Comparison of ENCODE assay signal across 2 cellular contexts in the genomic region with DNA sequence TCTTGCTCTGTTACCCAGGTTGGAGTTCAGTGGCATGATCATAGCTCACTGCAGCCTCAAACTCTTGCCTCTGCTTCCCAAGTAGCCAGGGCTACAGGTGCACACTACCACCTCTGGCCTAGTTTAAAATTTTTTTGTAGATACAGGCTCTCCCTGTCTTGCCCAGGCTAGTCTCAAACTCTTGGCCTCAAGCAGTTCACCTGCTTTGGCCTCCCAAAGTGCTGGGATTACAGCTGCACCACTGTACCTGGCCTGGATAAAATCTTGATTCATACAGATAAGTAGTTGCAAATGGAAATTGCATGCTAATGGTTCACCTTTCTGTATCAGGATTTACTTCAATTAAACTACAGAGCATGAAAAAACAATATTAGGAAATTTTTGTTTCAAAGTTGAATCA.
TF ChIP-seq lines count a peak whose summit lies in the region.

No MANE protein-coding gene starts in this region.

TF ChIP-seq in A549, 52 proteins besides CTCF, POLR2A, EP300 and RAD21:
- no peak for TF ChIP-seq SMC3 (IDR thresholded peaks at IDR 0.05)
- no peak for TF ChIP-seq EHF (CRISPR knock-in tag; IDR thresholded peaks at IDR 0.05)
- no peak for TF ChIP-seq CBX8 (IDR thresholded peaks at IDR 0.05)
- TF ChIP-seq, protein P1, sequence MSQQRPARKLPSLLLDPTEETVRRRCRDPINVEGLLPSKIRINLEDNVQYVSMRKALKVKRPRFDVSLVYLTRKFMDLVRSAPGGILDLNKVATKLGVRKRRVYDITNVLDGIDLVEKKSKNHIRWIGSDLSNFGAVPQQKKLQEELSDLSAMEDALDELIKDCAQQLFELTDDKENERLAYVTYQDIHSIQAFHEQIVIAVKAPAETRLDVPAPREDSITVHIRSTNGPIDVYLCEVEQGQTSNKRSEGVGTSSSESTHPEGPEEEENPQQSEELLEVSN (IDR thresholded peaks at IDR 0.05; ENCODE audit: borderline replicate concordance, low read depth) = no peak
- no peak for TF ChIP-seq TFCP2L1 (CRISPR knock-in tag; IDR thresholded peaks at IDR 0.05)
- no peak for TF ChIP-seq ESRRA (IDR thresholded peaks at IDR 0.05; ENCODE audit: borderline replicate concordance, low read length)
- no peak for TF ChIP-seq HOXB13 (CRISPR knock-in tag; IDR thresholded peaks at IDR 0.05; ENCODE audit: low read depth)
- TF ChIP-seq EHMT2 (IDR thresholded peaks at IDR 0.05; ENCODE audit: low read depth) = no peak
- TF ChIP-seq, protein P2, sequence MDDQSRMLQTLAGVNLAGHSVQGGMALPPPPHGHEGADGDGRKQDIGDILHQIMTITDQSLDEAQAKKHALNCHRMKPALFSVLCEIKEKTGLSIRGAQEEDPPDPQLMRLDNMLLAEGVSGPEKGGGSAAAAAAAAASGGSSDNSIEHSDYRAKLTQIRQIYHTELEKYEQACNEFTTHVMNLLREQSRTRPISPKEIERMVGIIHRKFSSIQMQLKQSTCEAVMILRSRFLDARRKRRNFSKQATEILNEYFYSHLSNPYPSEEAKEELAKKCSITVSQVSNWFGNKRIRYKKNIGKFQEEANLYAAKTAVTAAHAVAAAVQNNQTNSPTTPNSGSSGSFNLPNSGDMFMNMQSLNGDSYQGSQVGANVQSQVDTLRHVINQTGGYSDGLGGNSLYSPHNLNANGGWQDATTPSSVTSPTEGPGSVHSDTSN (IDR thresholded peaks at IDR 0.05) = no peak
- TF ChIP-seq, protein P3, sequence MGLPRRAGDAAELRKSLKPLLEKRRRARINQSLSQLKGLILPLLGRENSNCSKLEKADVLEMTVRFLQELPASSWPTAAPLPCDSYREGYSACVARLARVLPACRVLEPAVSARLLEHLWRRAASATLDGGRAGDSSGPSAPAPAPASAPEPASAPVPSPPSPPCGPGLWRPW (IDR thresholded peaks at IDR 0.05) = no peak
- no peak for TF ChIP-seq GATA3 (IDR thresholded peaks at IDR 0.05; ENCODE audit: borderline replicate concordance)
- no peak for TF ChIP-seq TP53 (CRISPR knock-in tag; IDR thresholded peaks at IDR 0.05)
- no peak for TF ChIP-seq RCOR1 (IDR thresholded peaks at IDR 0.05; ENCODE audit: low read depth, low read length)
- TF ChIP-seq CHD2 (IDR thresholded peaks at IDR 0.05; ENCODE audit: low read length, partially characterized antibody) = no peak
- no peak for TF ChIP-seq NFE2L2 (conservative IDR thresholded peaks at IDR 0.05; ENCODE audit: low read length)

TF ChIP-seq in GM23338, 12 proteins besides CTCF, POLR2A, EP300 and RAD21:
- no peak for TF ChIP-seq ZNF114 (CRISPR knock-in tag; IDR thresholded peaks at IDR 0.05)
- TF ChIP-seq NANOG (IDR thresholded peaks at IDR 0.05; ENCODE audit: borderline replicate concordance) = no peak
- no peak for TF ChIP-seq POLR2AphosphoS5 (IDR thresholded peaks at IDR 0.05; ENCODE audit: low read depth)
- TF ChIP-seq, protein P4, sequence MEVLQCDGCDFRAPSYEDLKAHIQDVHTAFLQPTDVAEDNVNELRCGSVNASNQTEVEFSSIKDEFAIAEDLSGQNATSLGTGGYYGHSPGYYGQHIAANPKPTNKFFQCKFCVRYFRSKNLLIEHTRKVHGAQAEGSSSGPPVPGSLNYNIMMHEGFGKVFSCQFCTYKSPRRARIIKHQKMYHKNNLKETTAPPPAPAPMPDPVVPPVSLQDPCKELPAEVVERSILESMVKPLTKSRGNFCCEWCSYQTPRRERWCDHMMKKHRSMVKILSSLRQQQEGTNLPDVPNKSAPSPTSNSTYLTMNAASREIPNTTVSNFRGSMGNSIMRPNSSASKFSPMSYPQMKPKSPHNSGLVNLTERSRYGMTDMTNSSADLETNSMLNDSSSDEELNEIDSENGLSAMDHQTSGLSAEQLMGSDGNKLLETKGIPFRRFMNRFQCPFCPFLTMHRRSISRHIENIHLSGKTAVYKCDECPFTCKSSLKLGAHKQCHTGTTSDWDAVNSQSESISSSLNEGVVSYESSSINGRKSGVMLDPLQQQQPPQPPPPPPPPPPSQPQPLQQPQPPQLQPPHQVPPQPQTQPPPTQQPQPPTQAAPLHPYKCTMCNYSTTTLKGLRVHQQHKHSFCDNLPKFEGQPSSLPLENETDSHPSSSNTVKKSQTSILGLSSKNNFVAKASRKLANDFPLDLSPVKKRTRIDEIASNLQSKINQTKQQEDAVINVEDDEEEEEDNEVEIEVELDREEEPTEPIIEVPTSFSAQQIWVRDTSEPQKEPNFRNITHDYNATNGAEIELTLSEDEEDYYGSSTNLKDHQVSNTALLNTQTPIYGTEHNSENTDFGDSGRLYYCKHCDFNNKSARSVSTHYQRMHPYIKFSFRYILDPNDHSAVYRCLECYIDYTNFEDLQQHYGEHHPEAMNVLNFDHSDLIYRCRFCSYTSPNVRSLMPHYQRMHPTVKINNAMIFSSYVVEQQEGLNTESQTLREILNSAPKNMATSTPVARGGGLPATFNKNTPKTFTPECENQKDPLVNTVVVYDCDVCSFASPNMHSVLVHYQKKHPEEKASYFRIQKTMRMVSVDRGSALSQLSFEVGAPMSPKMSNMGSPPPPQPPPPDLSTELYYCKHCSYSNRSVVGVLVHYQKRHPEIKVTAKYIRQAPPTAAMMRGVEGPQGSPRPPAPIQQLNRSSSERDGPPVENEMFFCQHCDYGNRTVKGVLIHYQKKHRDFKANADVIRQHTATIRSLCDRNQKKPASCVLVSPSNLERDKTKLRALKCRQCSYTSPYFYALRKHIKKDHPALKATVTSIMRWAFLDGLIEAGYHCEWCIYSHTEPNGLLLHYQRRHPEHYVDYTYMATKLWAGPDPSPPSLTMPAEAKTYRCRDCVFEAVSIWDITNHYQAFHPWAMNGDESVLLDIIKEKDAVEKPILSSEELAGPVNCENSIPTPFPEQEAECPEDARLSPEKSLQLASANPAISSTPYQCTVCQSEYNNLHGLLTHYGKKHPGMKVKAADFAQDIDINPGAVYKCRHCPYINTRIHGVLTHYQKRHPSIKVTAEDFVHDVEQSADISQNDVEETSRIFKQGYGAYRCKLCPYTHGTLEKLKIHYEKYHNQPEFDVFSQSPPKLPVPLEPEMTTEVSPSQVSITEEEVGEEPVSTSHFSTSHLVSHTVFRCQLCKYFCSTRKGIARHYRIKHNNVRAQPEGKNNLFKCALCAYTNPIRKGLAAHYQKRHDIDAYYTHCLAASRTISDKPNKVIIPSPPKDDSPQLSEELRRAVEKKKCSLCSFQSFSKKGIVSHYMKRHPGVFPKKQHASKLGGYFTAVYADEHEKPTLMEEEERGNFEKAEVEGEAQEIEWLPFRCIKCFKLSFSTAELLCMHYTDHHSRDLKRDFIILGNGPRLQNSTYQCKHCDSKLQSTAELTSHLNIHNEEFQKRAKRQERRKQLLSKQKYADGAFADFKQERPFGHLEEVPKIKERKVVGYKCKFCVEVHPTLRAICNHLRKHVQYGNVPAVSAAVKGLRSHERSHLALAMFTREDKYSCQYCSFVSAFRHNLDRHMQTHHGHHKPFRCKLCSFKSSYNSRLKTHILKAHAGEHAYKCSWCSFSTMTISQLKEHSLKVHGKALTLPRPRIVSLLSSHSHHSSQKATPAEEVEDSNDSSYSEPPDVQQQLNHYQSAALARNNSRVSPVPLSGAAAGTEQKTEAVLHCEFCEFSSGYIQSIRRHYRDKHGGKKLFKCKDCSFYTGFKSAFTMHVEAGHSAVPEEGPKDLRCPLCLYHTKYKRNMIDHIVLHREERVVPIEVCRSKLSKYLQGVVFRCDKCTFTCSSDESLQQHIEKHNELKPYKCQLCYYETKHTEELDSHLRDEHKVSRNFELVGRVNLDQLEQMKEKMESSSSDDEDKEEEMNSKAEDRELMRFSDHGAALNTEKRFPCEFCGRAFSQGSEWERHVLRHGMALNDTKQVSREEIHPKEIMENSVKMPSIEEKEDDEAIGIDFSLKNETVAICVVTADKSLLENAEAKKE (CRISPR knock-in tag; IDR thresholded peaks at IDR 0.05) = no peak
